ENCODE assay signal across 29 cellular contexts in genomic region chr5:35593338-35593737, GRCh38.
"Had no signal": no experiment of that assay in that cellular context is flagged by ENCODE, and none has a peak within 500 bp of the region (broad histone marks: within the 10 kb centered on the region; RNA-seq: fewer than 3 reads in every experiment).

No MANE protein-coding gene starts in this region.

- ATAC-seq: naive thymus-derived CD4-positive, alpha-beta T cell; natural killer cell; psoas muscle; right cardiac atrium; right lobe of liver; stimulated activated memory B cell treated with anti-CD40 and anti-IgM and Interleukin-4, amounts not matched to agents 10 μg/mL and 1 μg/mL and 100 μg/mL, for 72 hours; stimulated activated naive CD8-positive, alpha-beta T cell treated with anti-CD3 and anti-CD28 coated beads, Interleukin-15, amount 100 ng/mL, for 72 hours; stimulated activated naive CD8-positive, alpha-beta T cell treated with anti-CD3 and anti-CD28 coated beads, Interleukin-15, Interleukin-2, amounts not matched to agents 100 U/mL and 50 U/mL, for 24 hours had no signal

- H3K9me3 ChIP-seq: ovary, psoas muscle, right lobe of liver, sigmoid colon, suprapubic skin, testis, tibial artery, transverse colon, upper lobe of left lung, uterus had no signal

- H3K36me3 ChIP-seq: neural progenitor cell, ovary, right lobe of liver, sigmoid colon, suprapubic skin, tibial artery, transverse colon, upper lobe of left lung, uterus had no signal

- H3K4me2 ChIP-seq: neural progenitor cell had no signal

- H3K27ac Mint-ChIP-seq: naive thymus-derived CD4-positive, alpha-beta T cell; natural killer cell; nephron; neural progenitor cell; progenitor cell of endocrine pancreas; stimulated activated memory B cell treated with anti-CD40 and anti-IgM and Interleukin-4, amounts not matched to agents 10 μg/mL and 1 μg/mL and 100 μg/mL, for 72 hours; stimulated activated naive CD8-positive, alpha-beta T cell treated with anti-CD3 and anti-CD28 coated beads, Interleukin-15, amount 100 ng/mL, for 72 hours had no signal

- H3K4me1 ChIP-seq: neural progenitor cell, parathyroid adenoma, psoas muscle, right lobe of liver, sigmoid colon, suprapubic skin, testis, tibial artery, transverse colon, upper lobe of left lung, uterus had no signal

- H3K4me1 Mint-ChIP-seq: natural killer cell; nephron; neural progenitor cell; stimulated activated memory B cell treated with anti-CD40 and anti-IgM and Interleukin-4, amounts not matched to agents 10 μg/mL and 1 μg/mL and 100 μg/mL, for 72 hours; stimulated activated naive CD8-positive, alpha-beta T cell treated with anti-CD3 and anti-CD28 coated beads, Interleukin-15, amount 100 ng/mL, for 72 hours had no signal

- H3K36me3 Mint-ChIP-seq: natural killer cell; neural progenitor cell; stimulated activated memory B cell treated with anti-CD40 and anti-IgM and Interleukin-4, amounts not matched to agents 10 μg/mL and 1 μg/mL and 100 μg/mL, for 72 hours had no signal

- H3K27ac ChIP-seq: neural progenitor cell, ovary, parathyroid adenoma, psoas muscle, right lobe of liver, sigmoid colon, suprapubic skin, testis, tibial artery, transverse colon, upper lobe of left lung, uterus had no signal

- H3K4me3 Mint-ChIP-seq: naive thymus-derived CD4-positive, alpha-beta T cell; natural killer cell; nephron; neural progenitor cell; stimulated activated memory B cell treated with anti-CD40 and anti-IgM and Interleukin-4, amounts not matched to agents 10 μg/mL and 1 μg/mL and 100 μg/mL, for 72 hours; stimulated activated naive CD8-positive, alpha-beta T cell treated with anti-CD3 and anti-CD28 coated beads, Interleukin-15, amount 100 ng/mL, for 72 hours had no signal

- H3K9me3 Mint-ChIP-seq: nephron; neural progenitor cell; stimulated activated memory B cell treated with anti-CD40 and anti-IgM and Interleukin-4, amounts not matched to agents 10 μg/mL and 1 μg/mL and 100 μg/mL, for 72 hours had no signal

- H3K4me3 ChIP-seq: neural progenitor cell, ovary, psoas muscle, right lobe of liver, sigmoid colon, suprapubic skin, testis, tibial artery, transverse colon, upper lobe of left lung, uterus had no signal

- H3K27me3 Mint-ChIP-seq: progenitor cell of endocrine pancreas; stimulated activated memory B cell treated with anti-CD40 and anti-IgM and Interleukin-4, amounts not matched to agents 10 μg/mL and 1 μg/mL and 100 μg/mL, for 72 hours had no signal

- H2AFZ ChIP-seq: neural progenitor cell, parathyroid adenoma had no signal

- DNase-seq: naive thymus-derived CD4-positive, alpha-beta T cell; natural killer cell; occipital lobe; ovary; posterior cingulate gyrus; psoas muscle; right cardiac atrium; right lobe of liver; sigmoid colon; small intestine; stimulated activated CD4-positive, alpha-beta T cell treated with anti-CD3 and anti-CD28 coated beads, Interleukin-15, amount 100 ng/mL, for 24 hours; stimulated activated CD4-positive, alpha-beta T cell treated with anti-CD3 and anti-CD28 coated beads, Interleukin-2, amount 100 ng/mL, for 24 hours; stimulated activated CD4-positive, alpha-beta T cell treated with anti-CD3 and anti-CD28 coated beads, Interleukin-2, amount 100 ng/mL, for 48 hours; stimulated activated CD4-positive, alpha-beta T cell treated with anti-CD3 and anti-CD28 coated beads, Interleukin-4, amount 100 ng/mL, for 24 hours; stimulated activated naive CD4-positive, alpha-beta T cell; stimulated activated naive CD8-positive, alpha-beta T cell treated with anti-CD3 and anti-CD28 coated beads, Interleukin-15, amount 100 ng/mL, for 72 hours; stimulated activated naive CD8-positive, alpha-beta T cell treated with anti-CD3 and anti-CD28 coated beads, Interleukin-15, Interleukin-2, amounts not matched to agents 100 U/mL and 50 U/mL, for 24 hours; substantia nigra; testis; tibial artery; transverse colon; upper lobe of left lung; uterus had no signal

- H3K27me3 ChIP-seq: ovary, right lobe of liver, sigmoid colon, suprapubic skin, testis, tibial artery, transverse colon, upper lobe of left lung, uterus had no signal

- H3K79me2 ChIP-seq: parathyroid adenoma had no signal

- H3K9ac ChIP-seq: neural progenitor cell, parathyroid adenoma had no signal
